8 cellular contexts compared by ENCODE assay signal in the genomic region with DNA sequence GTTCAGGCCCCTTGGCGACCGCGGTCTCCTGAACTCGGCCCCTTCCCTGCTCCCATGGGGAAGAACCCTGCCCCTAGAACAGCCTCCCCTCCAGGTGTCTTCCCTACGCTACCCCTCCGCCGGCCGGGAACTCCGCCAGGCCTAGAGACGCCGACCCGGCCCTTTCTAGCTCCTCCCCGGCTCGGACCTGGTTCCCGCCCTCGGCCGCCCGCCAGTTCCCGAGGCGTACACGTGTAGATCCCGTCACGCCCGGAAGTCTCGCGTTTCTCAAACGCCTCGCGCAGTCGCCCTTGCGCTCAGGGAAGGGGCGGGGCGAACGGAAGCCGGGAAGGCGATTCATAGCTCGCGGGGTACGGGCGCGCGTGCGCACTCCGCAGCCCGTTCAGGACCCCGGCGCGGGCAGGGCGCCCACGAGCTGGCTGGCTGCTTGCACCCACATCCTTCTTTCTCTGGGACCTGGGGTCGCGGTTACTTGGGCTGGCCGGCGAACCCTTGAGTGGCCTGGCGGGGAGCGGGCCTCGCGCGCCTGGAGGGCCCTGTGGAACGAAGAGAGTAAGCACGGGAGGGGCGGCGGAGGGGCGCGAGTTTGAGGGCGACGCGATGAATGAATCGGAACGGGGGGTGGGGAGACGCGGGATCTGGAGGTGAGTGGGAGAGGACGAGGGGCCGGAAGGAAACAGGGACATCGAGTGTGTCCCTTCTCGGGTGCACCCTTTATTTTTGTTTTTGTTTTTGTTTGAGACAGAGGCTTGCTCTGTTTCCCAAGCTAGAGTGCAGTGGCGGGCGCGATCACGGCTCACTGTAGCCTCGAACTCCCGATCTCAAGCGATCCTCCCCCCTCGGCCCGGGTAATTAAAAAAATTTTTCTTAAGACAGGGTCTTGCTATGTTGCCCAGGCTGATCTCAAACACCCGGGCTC. TPM values are rescaled to one million over a fixed set of nuclear protein-coding genes. Genes with fewer than 3 reads are reported as not detected.
A peak's percentile ranks its signal among the peaks of the same experiment; 100 is the strongest.
DNase-seq lines count a peak whose midpoint lies in the region; ATAC-seq and TF ChIP-seq lines count a peak whose summit lies in the region.

A gene (plus strand): TSS at position 369 of the 919 bp plus-strand sequence. CDS start 710 bp downstream, outside the sequence.

- TF ChIP-seq CTCF in SU-DHL-6 (IDR thresholded peaks at IDR 0.05; ENCODE audit: insufficient read depth, low read length, poor library complexity, severe bottlenecking), result no peak
- no peak for TF ChIP-seq CTCF in ovary (IDR thresholded peaks at IDR 0.05)
- TF ChIP-seq CTCF in thyroid gland (IDR thresholded peaks at IDR 0.05), result no peak

- 0 out of 2 replicates have a peak, but pooled peaks cover 3% of the 10 kb centered on the region for H3F3A ChIP-seq in SU-DHL-6 (ENCODE audit: insufficient read depth)

- TF ChIP-seq POLR2A in GM10847 (IDR thresholded peaks at IDR 0.05; ENCODE audit: extremely low read depth, insufficient read length), result peak; percentile 75
- peak; percentile 38 for TF ChIP-seq POLR2A in ovary (IDR thresholded peaks at IDR 0.05)
- peak in 1 of 2 donors; percentile 78 for TF ChIP-seq POLR2A in thyroid gland (IDR thresholded peaks at IDR 0.05)

- H3K27me3 ChIP-seq in SU-DHL-6 (ENCODE audit: low read length), result no peaks in the 10 kb centered on the region
- no peaks in the 10 kb centered on the region for H3K27me3 ChIP-seq in ovary
- no peaks in the 10 kb centered on the region for H3K27me3 ChIP-seq in thyroid gland

- no peaks in the 10 kb centered on the region for H4K20me1 ChIP-seq in SU-DHL-6 (ENCODE audit: low read depth, low read length)

- no peaks in the 10 kb centered on the region for H3K9me3 ChIP-seq in SU-DHL-6 (ENCODE audit: insufficient read depth, low read length)
- no peaks in the 10 kb centered on the region for H3K9me3 ChIP-seq in ovary
- H3K9me3 ChIP-seq in thyroid gland, result no peaks in the 10 kb centered on the region

- H2AFZ ChIP-seq in SU-DHL-6 (ENCODE audit: low read depth, low read length, severe bottlenecking), result peak within 1 kb of the TSS; percentile 92

- H3K4me2 ChIP-seq in SU-DHL-6 (ENCODE audit: low read depth, low read length, poor library complexity, severe bottlenecking), result peak within 1 kb of the TSS; percentile 69

- DNase-seq in NCI-H128 (lab: John Stamatoyannopoulos, UW; ENCODE audit: unreplicated experiment) (peak; percentile 96), head of caudate nucleus (peak; percentile 92 to 99 (median 97)), ovary (peak; percentile 100), thyroid gland (peak; percentile 99 to 100)
- DNase-seq in activated naive CD8-positive, alpha-beta T cell treated with anti-CD3 and anti-CD28 coated beads, Interleukin-2, amount 10 ng/mL, durations not matched to agents 7 days and 5 days, result peak; percentile 99

- peaks cover 7% of the 10 kb centered on the region for H3K4me1 ChIP-seq in ovary (ENCODE audit: insufficient read depth)
- H3K4me1 ChIP-seq in thyroid gland, result peaks cover 14 to 16% of the 10 kb centered on the region in 2 donors

- peak within 1 kb of the TSS; percentile 98 for H3K9ac ChIP-seq in SU-DHL-6 (ENCODE audit: low read length)

- peak within 1 kb of the TSS; percentile 99 for H3K4me3 ChIP-seq in SU-DHL-6 (ENCODE audit: insufficient read depth, low read length, poor library complexity, severe bottlenecking)
- peak within 1 kb of the TSS; percentile 85 for H3K4me3 ChIP-seq in ovary
- peak within 1 kb of the TSS; percentile 86 to 92 (median 91) for H3K4me3 ChIP-seq in thyroid gland (replicated peaks in 1 of 3)

- no peaks in the 10 kb centered on the region for H3K36me3 Mint-ChIP-seq in activated naive CD8-positive, alpha-beta T cell treated with anti-CD3 and anti-CD28 coated beads, Interleukin-2, amount 10 ng/mL, durations not matched to agents 7 days and 5 days

- H3K4me1 Mint-ChIP-seq in activated naive CD8-positive, alpha-beta T cell treated with anti-CD3 and anti-CD28 coated beads, Interleukin-2, amount 10 ng/mL, durations not matched to agents 7 days and 5 days, result peaks cover 10% of the 10 kb centered on the region

- POLR2A ChIA-PET in activated naive CD8-positive, alpha-beta T cell treated with anti-CD3 and anti-CD28 coated beads, Interleukin-2, amount 10 ng/mL, durations not matched to agents 7 days and 5 days (lab: Charles Lee), result interaction anchor here (0.6 to 2.4 kb wide), 25 partner anchors 11 to 276 kb away, joined by 3 to 34 read pairs (median 6); a partner anchor contains a TSS

- WGBS in ovary, 3 donors, result 0 to 1% (median 0%) methylated on average over 77 to 86 of the region's 86 CpGs
- WGBS in thyroid gland, 2 donors, result 1% methylated on average over 33 to 55 of the region's 86 CpGs

- no peaks in the 10 kb centered on the region for H3K9me3 Mint-ChIP-seq in activated naive CD8-positive, alpha-beta T cell treated with anti-CD3 and anti-CD28 coated beads, Interleukin-2, amount 10 ng/mL, durations not matched to agents 7 days and 5 days

- H3K36me3 ChIP-seq in SU-DHL-6 (ENCODE audit: low read length) (no peaks in the 10 kb centered on the region), ovary (no peaks in the 10 kb centered on the region), thyroid gland (no peaks in the 10 kb centered on the region)

- H3K79me2 ChIP-seq in SU-DHL-6 (ENCODE audit: insufficient read depth, low read length), result peaks cover 19% of the 10 kb centered on the region

- peak within 1 kb of the TSS; percentile 99 for H3K4me3 Mint-ChIP-seq in activated naive CD8-positive, alpha-beta T cell treated with anti-CD3 and anti-CD28 coated beads, Interleukin-2, amount 10 ng/mL, durations not matched to agents 7 days and 5 days

- ATAC-seq in HG02678 (IDR thresholded peaks at IDR 0.05; ENCODE audit: unreplicated experiment), result peak; percentile 91
- ATAC-seq in activated naive CD8-positive, alpha-beta T cell treated with anti-CD3 and anti-CD28 coated beads, Interleukin-2, amount 10 ng/mL, durations not matched to agents 7 days and 5 days (ENCODE audit: low read depth), result peak; percentile 94

- H3K9me2 ChIP-seq in SU-DHL-6 (replicated peaks; ENCODE audit: insufficient read depth, low read length), result no peaks in the 10 kb centered on the region

- H3K27me3 Mint-ChIP-seq in activated naive CD8-positive, alpha-beta T cell treated with anti-CD3 and anti-CD28 coated beads, Interleukin-2, amount 10 ng/mL, durations not matched to agents 7 days and 5 days, result peaks cover 2% of the 10 kb centered on the region

- TF ChIP-seq EP300 in ovary (IDR thresholded peaks at IDR 0.05), result no peak

- peak within 1 kb of the TSS; percentile 98 for H3K27ac Mint-ChIP-seq in activated naive CD8-positive, alpha-beta T cell treated with anti-CD3 and anti-CD28 coated beads, Interleukin-2, amount 10 ng/mL, durations not matched to agents 7 days and 5 days

- intact Hi-C loops in head of caudate nucleus (cut with DNase I) (loop anchor here (5.0 kb wide), 1 partner anchor 146 kb away; a partner anchor contains a TSS), ovary (cut with DNase I) (loop anchor here (2.0 to 10.0 kb wide), 5 partner anchors 51 to 159 kb away; a partner anchor contains a TSS), thyroid gland (cut with DNase I) (loop anchor here (10.0 kb wide), 1 partner anchor 149 kb away; a partner anchor contains a TSS)

- H3K27ac ChIP-seq in SU-DHL-6 (ENCODE audit: low read depth, low read length) (peak within 1 kb of the TSS; percentile 59), ovary (peak within 1 kb of the TSS; percentile 83 to 91), thyroid gland (peak within 1 kb of the TSS; percentile 79 to 93 (median 82))

RNA-seq across cellular contexts. Expression of the gene that starts here (rescaled TPM):
- total RNA-seq in activated naive CD8-positive, alpha-beta T cell treated with anti-CD3 and anti-CD28 coated beads, Interleukin-2, amount 10 ng/mL, durations not matched to agents 7 days and 5 days, result 10 to 100 TPM; 29.6 to 32.8 TPM
- 10 to 100 TPM; 13.8 to 29.2 (median 22.2) TPM for total RNA-seq in ovary
- polyA plus RNA-seq in ovary, result 10 to 100 TPM; 11.1 to 26.5 TPM
- total RNA-seq in thyroid gland, result 10 to 100 TPM; 15.8 to 44.8 (median 21.0) TPM

Comparison
In these comparisons a context has a peak if more than half of its experiments do, and no peak if none do; other contexts are left out.
1. Peak in every context shown above with its lines: DNase-seq, ATAC-seq, H3K4me3 ChIP-seq and H3K27ac ChIP-seq.